ENCODE assay signal across 8 cellular contexts in the genomic region with DNA sequence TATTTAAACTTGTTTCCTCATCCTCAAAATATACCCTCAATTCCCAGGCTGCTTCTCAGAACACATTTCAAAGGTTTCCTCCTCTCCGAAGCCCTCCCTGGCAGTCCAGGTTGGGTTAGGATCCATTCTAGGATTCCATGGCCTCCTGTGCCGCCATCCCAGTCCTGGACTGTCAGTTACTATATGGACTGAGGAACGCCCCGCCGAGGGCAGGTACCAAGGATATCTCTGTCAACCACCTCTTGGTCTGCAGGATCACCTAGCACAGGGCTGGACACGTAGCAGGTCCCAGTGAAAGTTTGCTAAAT. TPM values are rescaled to one million over a fixed set of nuclear protein-coding genes. Genes with fewer than 3 reads are reported as not detected.
A peak's percentile ranks its signal among the peaks of the same experiment; 100 is the strongest.
DNase-seq lines count a peak whose midpoint lies in the region; ATAC-seq and TF ChIP-seq lines count a peak whose summit lies in the region.
"Had no signal": no experiment of that assay in that cellular context is flagged by ENCODE, and none has a peak within 500 bp of the region (broad histone marks: within the 10 kb centered on the region; RNA-seq: fewer than 3 reads in every experiment).

No MANE protein-coding gene starts in this region.

- in situ Hi-C loops in KBM-7 (cut with MboI; ENCODE audit: low pct_unique_long_range_greater_than_20kb, low sequenced_read_pairs): no loop called here

- no peaks in the 10 kb centered on the region for H3K9me3 Mint-ChIP-seq in Calu3 (ENCODE audit: low read depth, unreplicated experiment)
- H3K9me3 Mint-ChIP-seq in activated T-helper 17 cell treated with anti-CD3 and anti-CD28 coated beads, Interleukin-2, amount 50 U/mL, for 72 hours: no peaks in the 10 kb centered on the region
- no peaks in the 10 kb centered on the region for H3K9me3 Mint-ChIP-seq in natural killer cell treated with Interleukin-12 subunit alpha and Interleukin-12 subunit beta and Interleukin-15 and Interleukin-18, amount 100 ng/mL, for 72 hours
- H3K9me3 Mint-ChIP-seq in activated CD8-positive, alpha-beta memory T cell treated with anti-CD3 and anti-CD28 coated beads, Interleukin-2, amount 10 ng/mL, durations not matched to agents 7 days and 5 days (ENCODE audit: low read depth): no peaks in the 10 kb centered on the region

- intact Hi-C loops in Calu3 (cut with micrococcal nuclease; ENCODE audit: unreplicated experiment): loop anchor here (10.0 kb wide), 1 partner anchor 141 kb away; no protein-coding TSS in a partner anchor

- no peaks in the 10 kb centered on the region for H3K27me3 Mint-ChIP-seq in Calu3 (ENCODE audit: unreplicated experiment)
- H3K27me3 Mint-ChIP-seq in activated T-helper 17 cell treated with anti-CD3 and anti-CD28 coated beads, Interleukin-2, amount 50 U/mL, for 72 hours: no peaks in the 10 kb centered on the region
- no peaks in the 10 kb centered on the region for H3K27me3 Mint-ChIP-seq in natural killer cell treated with Interleukin-12 subunit alpha and Interleukin-12 subunit beta and Interleukin-15 and Interleukin-18, amount 100 ng/mL, for 72 hours
- H3K27me3 Mint-ChIP-seq in activated CD8-positive, alpha-beta memory T cell treated with anti-CD3 and anti-CD28 coated beads, Interleukin-2, amount 10 ng/mL, durations not matched to agents 7 days and 5 days: no peaks in the 10 kb centered on the region

- H3K27ac Mint-ChIP-seq in Calu3 (ENCODE audit: unreplicated experiment): peak overlapping the region; percentile 29
- peak overlapping the region; percentile 41 for H3K27ac Mint-ChIP-seq in activated T-helper 17 cell treated with anti-CD3 and anti-CD28 coated beads, Interleukin-2, amount 50 U/mL, for 72 hours
- H3K27ac Mint-ChIP-seq in natural killer cell treated with Interleukin-12 subunit alpha and Interleukin-12 subunit beta and Interleukin-15 and Interleukin-18, amount 100 ng/mL, for 72 hours: peak overlapping the region in 1 of 2 donors; percentile 90
- H3K27ac Mint-ChIP-seq in activated CD8-positive, alpha-beta memory T cell treated with anti-CD3 and anti-CD28 coated beads, Interleukin-2, amount 10 ng/mL, durations not matched to agents 7 days and 5 days: no peak overlapping the region

- no peak for TF ChIP-seq CTCF in Calu3 (IDR thresholded peaks at IDR 0.05; ENCODE audit: unreplicated experiment)

- H3K4me1 Mint-ChIP-seq in Calu3 (ENCODE audit: low read depth, unreplicated experiment): peaks cover 14% of the 10 kb centered on the region
- peaks cover 11% of the 10 kb centered on the region for H3K4me1 Mint-ChIP-seq in activated T-helper 17 cell treated with anti-CD3 and anti-CD28 coated beads, Interleukin-2, amount 50 U/mL, for 72 hours
- H3K4me1 Mint-ChIP-seq in natural killer cell treated with Interleukin-12 subunit alpha and Interleukin-12 subunit beta and Interleukin-15 and Interleukin-18, amount 100 ng/mL, for 72 hours (ENCODE audit: low read depth in 2 of 2): peaks cover 12 to 22% of the 10 kb centered on the region in 2 donors
- peaks cover 20% of the 10 kb centered on the region for H3K4me1 Mint-ChIP-seq in activated CD8-positive, alpha-beta memory T cell treated with anti-CD3 and anti-CD28 coated beads, Interleukin-2, amount 10 ng/mL, durations not matched to agents 7 days and 5 days

- no peak for DNase-seq in Calu3
- no peak for DNase-seq in natural killer cell treated with Interleukin-12 subunit alpha and Interleukin-12 subunit beta and Interleukin-15 and Interleukin-18, amount 100 ng/mL, for 72 hours (ENCODE audit: low spot score)
- DNase-seq in KBM-7: no peak
- DNase-seq in NCI-H1092 treated with DMSO at 0.1 percent for 48 hours (lab: John Stamatoyannopoulos, UW): no peak
- no peak for DNase-seq in activated CD8-positive, alpha-beta memory T cell treated with anti-CD3 and anti-CD28 coated beads, Interleukin-2, amount 10 ng/mL, durations not matched to agents 7 days and 5 days
- DNase-seq: activated CD8-positive, alpha-beta memory T cell treated with anti-CD3 and anti-CD28 coated beads, Interleukin-2, amount 50 U/mL, for 48 hours; SJCRH30 had no signal

- ATAC-seq in activated T-helper 17 cell treated with anti-CD3 and anti-CD28 coated beads, Interleukin-2, amount 50 U/mL, for 72 hours (replicated peaks): no peak
- ATAC-seq in natural killer cell treated with Interleukin-12 subunit alpha and Interleukin-12 subunit beta and Interleukin-15 and Interleukin-18, amount 100 ng/mL, for 72 hours: no peak
- ATAC-seq in activated CD8-positive, alpha-beta memory T cell treated with anti-CD3 and anti-CD28 coated beads, Interleukin-2, amount 10 ng/mL, durations not matched to agents 7 days and 5 days: no peak

- peaks cover 68% of the 10 kb centered on the region for H3K36me3 Mint-ChIP-seq in Calu3 (ENCODE audit: insufficient read depth, unreplicated experiment)
- H3K36me3 Mint-ChIP-seq in activated T-helper 17 cell treated with anti-CD3 and anti-CD28 coated beads, Interleukin-2, amount 50 U/mL, for 72 hours (ENCODE audit: low read depth): peaks cover 29% of the 10 kb centered on the region
- peaks cover 5% of the 10 kb centered on the region for H3K36me3 Mint-ChIP-seq in natural killer cell treated with Interleukin-12 subunit alpha and Interleukin-12 subunit beta and Interleukin-15 and Interleukin-18, amount 100 ng/mL, for 72 hours
- H3K36me3 Mint-ChIP-seq in activated CD8-positive, alpha-beta memory T cell treated with anti-CD3 and anti-CD28 coated beads, Interleukin-2, amount 10 ng/mL, durations not matched to agents 7 days and 5 days: peaks cover 6% of the 10 kb centered on the region

- BruUV-seq in Calu3 (replicated peaks; lab: Mats Ljungman, UMichigan): no TSS peak

- no peak overlapping the region for H3K4me3 Mint-ChIP-seq in Calu3 (ENCODE audit: low read depth, unreplicated experiment)
- H3K4me3 Mint-ChIP-seq in activated T-helper 17 cell treated with anti-CD3 and anti-CD28 coated beads, Interleukin-2, amount 50 U/mL, for 72 hours: peak overlapping the region; percentile 93
- peak overlapping the region; percentile 99 for H3K4me3 Mint-ChIP-seq in natural killer cell treated with Interleukin-12 subunit alpha and Interleukin-12 subunit beta and Interleukin-15 and Interleukin-18, amount 100 ng/mL, for 72 hours
- H3K4me3 Mint-ChIP-seq in activated CD8-positive, alpha-beta memory T cell treated with anti-CD3 and anti-CD28 coated beads, Interleukin-2, amount 10 ng/mL, durations not matched to agents 7 days and 5 days: no peak overlapping the region

- CTCF ChIA-PET in Calu3 (lab: Charles Lee): no interaction called here
- CTCF ChIA-PET in activated CD8-positive, alpha-beta memory T cell treated with anti-CD3 and anti-CD28 coated beads, Interleukin-2, amount 10 ng/mL, durations not matched to agents 7 days and 5 days (lab: Charles Lee): interaction anchor here (1.2 kb wide), 1 partner anchor 25 kb away, joined by 4 read pairs; no protein-coding TSS in a partner anchor

RNA-seq across cellular contexts. Expression of gene SERTAD3, which starts 1.5 kb away (rescaled TPM):
- total RNA-seq in Calu3 (2022): 51.9 and 56.7 TPM in 2 replicates
- 10 to 100 TPM; 14.3 to 23.9 TPM for total RNA-seq in activated T-helper 17 cell treated with anti-CD3 and anti-CD28 coated beads, Interleukin-2, amount 50 U/mL, for 72 hours
- total RNA-seq in natural killer cell treated with Interleukin-12 subunit alpha and Interleukin-12 subunit beta and Interleukin-15 and Interleukin-18, amount 100 ng/mL, for 72 hours: 10 to 100 TPM; 12.8 to 13.2 TPM
- total RNA-seq in activated CD8-positive, alpha-beta memory T cell treated with anti-CD3 and anti-CD28 coated beads, Interleukin-2, amount 10 ng/mL, durations not matched to agents 7 days and 5 days: 10 to 100 TPM; 13.4 to 13.7 TPM

RNA-seq across cellular contexts. Expression of gene SERTAD1, which starts 19.8 kb away (rescaled TPM):
- total RNA-seq in Calu3 (2022): 12.3 and 15.4 TPM in 2 replicates
- 10 to 100 TPM; 14.3 to 34.4 TPM for total RNA-seq in activated T-helper 17 cell treated with anti-CD3 and anti-CD28 coated beads, Interleukin-2, amount 50 U/mL, for 72 hours
- total RNA-seq in natural killer cell treated with Interleukin-12 subunit alpha and Interleukin-12 subunit beta and Interleukin-15 and Interleukin-18, amount 100 ng/mL, for 72 hours: 10 to 100 TPM; 11.2 to 21.5 TPM
- 1 to 10 TPM; 9.4 to 9.6 TPM for total RNA-seq in activated CD8-positive, alpha-beta memory T cell treated with anti-CD3 and anti-CD28 coated beads, Interleukin-2, amount 10 ng/mL, durations not matched to agents 7 days and 5 days

RNA-seq across cellular contexts. Expression of gene BLVRB, which starts 20.0 kb away (rescaled TPM):
- 107 and 118 TPM in 2 replicates for total RNA-seq in Calu3 (2022)
- 10 to 100 TPM; 27.1 to 55.5 TPM for total RNA-seq in activated T-helper 17 cell treated with anti-CD3 and anti-CD28 coated beads, Interleukin-2, amount 50 U/mL, for 72 hours
- 1 to 10 TPM; 4.6 to 5.3 TPM for total RNA-seq in natural killer cell treated with Interleukin-12 subunit alpha and Interleukin-12 subunit beta and Interleukin-15 and Interleukin-18, amount 100 ng/mL, for 72 hours
- total RNA-seq in activated CD8-positive, alpha-beta memory T cell treated with anti-CD3 and anti-CD28 coated beads, Interleukin-2, amount 10 ng/mL, durations not matched to agents 7 days and 5 days: 10 to 100 TPM; 12.9 to 23.3 TPM

RNA-seq across cellular contexts. Expression of gene SPTBN4, which starts 21.2 kb away (rescaled TPM):
- total RNA-seq in Calu3 (2022): 0.80 and 1.3 TPM in 2 replicates
- 10 to 100 TPM in 1 of 2 donors, 1 to 10 TPM in 1; 1.4 to 16.4 TPM for total RNA-seq in activated T-helper 17 cell treated with anti-CD3 and anti-CD28 coated beads, Interleukin-2, amount 50 U/mL, for 72 hours
- not detected for total RNA-seq in natural killer cell treated with Interleukin-12 subunit alpha and Interleukin-12 subunit beta and Interleukin-15 and Interleukin-18, amount 100 ng/mL, for 72 hours
- total RNA-seq in activated CD8-positive, alpha-beta memory T cell treated with anti-CD3 and anti-CD28 coated beads, Interleukin-2, amount 10 ng/mL, durations not matched to agents 7 days and 5 days: under 1 TPM; 0.30 to 0.44 TPM

RNA-seq across cellular contexts. Expression of gene PRX, which starts 32.4 kb away (rescaled TPM):
- 1.6 and 1.8 TPM in 2 replicates for total RNA-seq in Calu3 (2022)
- 1 to 10 TPM in 1 of 2 donors, under 1 TPM in 1; 0.82 to 1.3 TPM for total RNA-seq in activated T-helper 17 cell treated with anti-CD3 and anti-CD28 coated beads, Interleukin-2, amount 50 U/mL, for 72 hours
- under 1 TPM; 0.48 to 0.78 TPM for total RNA-seq in natural killer cell treated with Interleukin-12 subunit alpha and Interleukin-12 subunit beta and Interleukin-15 and Interleukin-18, amount 100 ng/mL, for 72 hours
- 1 to 10 TPM in 1 of 2 experiments, under 1 TPM in 1; 0.80 to 1.1 TPM for total RNA-seq in activated CD8-positive, alpha-beta memory T cell treated with anti-CD3 and anti-CD28 coated beads, Interleukin-2, amount 10 ng/mL, durations not matched to agents 7 days and 5 days

Comparison
In these comparisons a context has a peak if more than half of its experiments do, and no peak if none do; other contexts are left out.
1. H3K4me3 Mint-ChIP-seq: peak in activated T-helper 17 cell treated with anti-CD3 and anti-CD28 coated beads, Interleukin-2, amount 50 U/mL, for 72 hours (single experiment) and natural killer cell treated with Interleukin-12 subunit alpha and Interleukin-12 subunit beta and Interleukin-15 and Interleukin-18, amount 100 ng/mL, for 72 hours (single experiment); none in Calu3 (single experiment) and activated CD8-positive, alpha-beta memory T cell treated with anti-CD3 and anti-CD28 coated beads, Interleukin-2, amount 10 ng/mL, durations not matched to agents 7 days and 5 days (single experiment).